9 cellular contexts compared by ENCODE assay signal in the genomic region with DNA sequence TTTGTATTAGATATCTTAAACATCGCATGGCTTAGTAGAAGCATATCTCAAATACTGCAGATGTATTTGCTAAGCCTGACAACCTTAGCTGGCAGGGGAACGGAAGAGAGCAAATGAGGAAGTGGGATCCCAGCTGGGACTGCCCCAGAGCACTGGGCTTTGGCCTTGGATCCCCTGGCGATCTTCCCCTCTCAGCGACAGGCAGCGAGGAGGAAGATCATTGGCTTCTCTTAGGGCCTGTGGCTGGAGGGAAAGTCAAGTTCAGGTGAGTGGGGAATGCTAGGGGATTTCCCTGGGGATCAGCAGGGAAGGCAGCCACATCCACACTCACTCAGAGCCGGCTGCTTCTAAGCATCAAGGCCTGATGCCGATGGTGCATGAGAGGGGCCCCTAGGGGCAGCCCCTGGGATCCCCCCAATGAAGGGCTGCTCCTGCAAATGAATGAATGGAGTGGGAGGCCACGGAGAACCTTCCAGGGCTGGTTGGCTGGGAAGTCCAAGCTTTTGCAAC. TPM values are rescaled to one million over a fixed set of nuclear protein-coding genes. Genes with fewer than 3 reads are reported as not detected.
DNase-seq lines count a peak whose midpoint lies in the region; ATAC-seq and TF ChIP-seq lines count a peak whose summit lies in the region.
"Had no signal": no experiment of that assay in that cellular context is flagged by ENCODE, and none has a peak within 500 bp of the region (broad histone marks: within the 10 kb centered on the region; RNA-seq: fewer than 3 reads in every experiment).

No MANE protein-coding gene starts in this region.

- H3K27me3 ChIP-seq in MM.1S (replicated peaks; ENCODE audit: insufficient read depth, low read length) (no peaks in the 10 kb centered on the region), hepatocyte (no peaks in the 10 kb centered on the region)
- H3K27me3 ChIP-seq in effector memory CD4-positive, alpha-beta T cell (replicated peaks; ENCODE audit: control insufficient read depth, insufficient read depth, low read length, poor library complexity, severe bottlenecking), result peaks cover 3% of the 10 kb centered on the region

- no peaks in the 10 kb centered on the region for H3K9me3 ChIP-seq in MM.1S (replicated peaks; ENCODE audit: insufficient read depth, low read length)
- H3K9me3 ChIP-seq in hepatocyte (ENCODE audit: low read depth), result no peaks in the 10 kb centered on the region
- H3K9me3 ChIP-seq in effector memory CD4-positive, alpha-beta T cell (ENCODE audit: control insufficient read depth, low read length), result no peaks in the 10 kb centered on the region

- TF ChIP-seq CTCF in MM.1S (IDR thresholded peaks at IDR 0.05; ENCODE audit: low read length) (no peak), hepatocyte (IDR thresholded peaks at IDR 0.05; ENCODE audit: poor library complexity) (no peak)

- no peaks in the 10 kb centered on the region for H4K20me1 ChIP-seq in MM.1S (ENCODE audit: insufficient read depth, low read length)
- no peaks in the 10 kb centered on the region for H4K20me1 ChIP-seq in hepatocyte (ENCODE audit: insufficient read depth, poor library complexity, severe bottlenecking)

- no peak overlapping the region for H3K4me3 Mint-ChIP-seq in activated CD8-positive, alpha-beta memory T cell treated with anti-CD3 and anti-CD28 coated beads, Interleukin-2, amount 10 ng/mL, durations not matched to agents 7 days and 5 days
- no peak overlapping the region for H3K4me3 Mint-ChIP-seq in activated CD4-positive, alpha-beta memory T cell treated with anti-CD3 and anti-CD28 coated beads, Interleukin-2, amount 10 ng/mL, durations not matched to agents 7 days and 5 days
- H3K4me3 Mint-ChIP-seq: activated naive CD4-positive, alpha-beta T cell treated with anti-CD3 and anti-CD28 coated beads, Interleukin-2, amount 50 U/mL, for 24 hours had no signal

- no peak overlapping the region for H3K4me3 ChIP-seq in MM.1S (ENCODE audit: low read length)
- H3K4me3 ChIP-seq in hepatocyte, result no peak overlapping the region
- H3K4me3 ChIP-seq in effector memory CD4-positive, alpha-beta T cell (ENCODE audit: insufficient read depth, low read depth, low read length, poor library complexity, severe bottlenecking), result no peak overlapping the region

- DNase-seq in MM.1S (peak; percentile 21), hepatocyte (ENCODE audit: low spot score) (peak; percentile 33), ureter (ENCODE audit: low spot score) (no peak)
- no peak for DNase-seq in activated CD8-positive, alpha-beta memory T cell treated with anti-CD3 and anti-CD28 coated beads, Interleukin-2, amount 10 ng/mL, durations not matched to agents 7 days and 5 days
- DNase-seq in effector memory CD4-positive, alpha-beta T cell, result no peak
- DNase-seq in activated CD4-positive, alpha-beta memory T cell treated with anti-CD3 and anti-CD28 coated beads, Interleukin-2, amount 10 ng/mL, durations not matched to agents 7 days and 5 days, result no peak

- POLR2A ChIA-PET in activated CD4-positive, alpha-beta memory T cell treated with anti-CD3 and anti-CD28 coated beads, Interleukin-2, amount 10 ng/mL, durations not matched to agents 7 days and 5 days (lab: Charles Lee), result no interaction called here

- H2AFZ ChIP-seq in MM.1S (ENCODE audit: low read length), result 0 out of 2 replicates have a peak overlapping the region, but pooled peaks have one; percentile 0
- no peak overlapping the region for H2AFZ ChIP-seq in hepatocyte

- H3K9me2 ChIP-seq in MM.1S (replicated peaks; ENCODE audit: insufficient read depth, low read length) (no peaks in the 10 kb centered on the region), hepatocyte (replicated peaks; ENCODE audit: insufficient read depth) (no peaks in the 10 kb centered on the region)

- no peaks in the 10 kb centered on the region for H3K79me2 ChIP-seq in MM.1S (ENCODE audit: low read length)
- H3K79me2 ChIP-seq in hepatocyte, result no peaks in the 10 kb centered on the region

- WGBS in hepatocyte (ENCODE audit: low lambda C conversion rate, missing lambda C conversion rate), result 61% methylated on average over 8 of the region's 8 CpGs

- H3K27ac ChIP-seq in MM.1S (ENCODE audit: low read length), result no peak overlapping the region
- H3K27ac ChIP-seq in hepatocyte, result no peak overlapping the region
- no peak overlapping the region for H3K27ac ChIP-seq in effector memory CD4-positive, alpha-beta T cell (ENCODE audit: insufficient read depth, low read length, poor library complexity, severe bottlenecking)

- H3K36me3 ChIP-seq in MM.1S (replicated peaks; ENCODE audit: insufficient read depth, low read length) (no peaks in the 10 kb centered on the region), hepatocyte (replicated peaks; ENCODE audit: insufficient read depth, low read depth) (no peaks in the 10 kb centered on the region)
- H3K36me3 ChIP-seq in effector memory CD4-positive, alpha-beta T cell (ENCODE audit: control insufficient read depth, insufficient read depth, low read length), result no peaks in the 10 kb centered on the region

- no peak overlapping the region for H3K9ac ChIP-seq in MM.1S (ENCODE audit: low read length)

- ATAC-seq in GM18499 (IDR thresholded peaks at IDR 0.05; ENCODE audit: insufficient read depth, unreplicated experiment) (peak; percentile 67), GM21825 (IDR thresholded peaks at IDR 0.05; ENCODE audit: unreplicated experiment) (peak; percentile 89)
- no peak for ATAC-seq in activated CD8-positive, alpha-beta memory T cell treated with anti-CD3 and anti-CD28 coated beads, Interleukin-2, amount 10 ng/mL, durations not matched to agents 7 days and 5 days

- H3K4me1 ChIP-seq in MM.1S (ENCODE audit: low read length) (peaks cover 9% of the 10 kb centered on the region), hepatocyte (ENCODE audit: insufficient read depth) (no peaks in the 10 kb centered on the region)
- peaks cover 5% of the 10 kb centered on the region for H3K4me1 ChIP-seq in effector memory CD4-positive, alpha-beta T cell (ENCODE audit: control insufficient read depth, insufficient read depth, low read length, poor library complexity, severe bottlenecking)

- no peaks in the 10 kb centered on the region for H3K9me3 Mint-ChIP-seq in activated CD8-positive, alpha-beta memory T cell treated with anti-CD3 and anti-CD28 coated beads, Interleukin-2, amount 10 ng/mL, durations not matched to agents 7 days and 5 days (ENCODE audit: low read depth)
- H3K9me3 Mint-ChIP-seq in activated CD4-positive, alpha-beta memory T cell treated with anti-CD3 and anti-CD28 coated beads, Interleukin-2, amount 10 ng/mL, durations not matched to agents 7 days and 5 days, result no peaks in the 10 kb centered on the region
- H3K9me3 Mint-ChIP-seq: activated naive CD4-positive, alpha-beta T cell treated with anti-CD3 and anti-CD28 coated beads, Interleukin-2, amount 50 U/mL, for 24 hours had no signal

- peaks cover 8% of the 10 kb centered on the region for H3K27me3 Mint-ChIP-seq in activated CD8-positive, alpha-beta memory T cell treated with anti-CD3 and anti-CD28 coated beads, Interleukin-2, amount 10 ng/mL, durations not matched to agents 7 days and 5 days
- no peaks in the 10 kb centered on the region for H3K27me3 Mint-ChIP-seq in activated CD4-positive, alpha-beta memory T cell treated with anti-CD3 and anti-CD28 coated beads, Interleukin-2, amount 10 ng/mL, durations not matched to agents 7 days and 5 days
- H3K27me3 Mint-ChIP-seq: activated naive CD4-positive, alpha-beta T cell treated with anti-CD3 and anti-CD28 coated beads, Interleukin-2, amount 50 U/mL, for 24 hours had no signal

- H3K36me3 Mint-ChIP-seq in activated CD8-positive, alpha-beta memory T cell treated with anti-CD3 and anti-CD28 coated beads, Interleukin-2, amount 10 ng/mL, durations not matched to agents 7 days and 5 days, result no peaks in the 10 kb centered on the region
- no peaks in the 10 kb centered on the region for H3K36me3 Mint-ChIP-seq in activated CD4-positive, alpha-beta memory T cell treated with anti-CD3 and anti-CD28 coated beads, Interleukin-2, amount 10 ng/mL, durations not matched to agents 7 days and 5 days (ENCODE audit: low read depth)
- H3K36me3 Mint-ChIP-seq: activated naive CD4-positive, alpha-beta T cell treated with anti-CD3 and anti-CD28 coated beads, Interleukin-2, amount 50 U/mL, for 24 hours had no signal

- H3K4me2 ChIP-seq in MM.1S (ENCODE audit: low read depth, low read length) (peak overlapping the region; percentile 43; the same call in 1 of the 2 replicates), hepatocyte (no peak overlapping the region)

- CTCF ChIA-PET in activated CD8-positive, alpha-beta memory T cell treated with anti-CD3 and anti-CD28 coated beads, Interleukin-2, amount 10 ng/mL, durations not matched to agents 7 days and 5 days (lab: Charles Lee), result interaction anchor here (1.4 to 3.4 kb wide), 2 partner anchors 22 to 194 kb away, joined by 5 to 12 read pairs; no protein-coding TSS in a partner anchor
- CTCF ChIA-PET in activated CD4-positive, alpha-beta memory T cell treated with anti-CD3 and anti-CD28 coated beads, Interleukin-2, amount 10 ng/mL, durations not matched to agents 7 days and 5 days (lab: Charles Lee), result interaction anchor here (1.2 to 7.5 kb wide), 2 partner anchors 195 to 228 kb away, joined by 4 to 125 read pairs; no protein-coding TSS in a partner anchor

- H3F3A ChIP-seq in MM.1S (ENCODE audit: insufficient read depth, low read length), result no peaks in the 10 kb centered on the region

- peaks cover 23% of the 10 kb centered on the region for H3K4me1 Mint-ChIP-seq in activated CD8-positive, alpha-beta memory T cell treated with anti-CD3 and anti-CD28 coated beads, Interleukin-2, amount 10 ng/mL, durations not matched to agents 7 days and 5 days
- peaks cover 14% of the 10 kb centered on the region for H3K4me1 Mint-ChIP-seq in activated CD4-positive, alpha-beta memory T cell treated with anti-CD3 and anti-CD28 coated beads, Interleukin-2, amount 10 ng/mL, durations not matched to agents 7 days and 5 days

- H3K27ac Mint-ChIP-seq in activated CD8-positive, alpha-beta memory T cell treated with anti-CD3 and anti-CD28 coated beads, Interleukin-2, amount 10 ng/mL, durations not matched to agents 7 days and 5 days, result no peak overlapping the region
- H3K27ac Mint-ChIP-seq in activated CD4-positive, alpha-beta memory T cell treated with anti-CD3 and anti-CD28 coated beads, Interleukin-2, amount 10 ng/mL, durations not matched to agents 7 days and 5 days, result no peak overlapping the region
- H3K27ac Mint-ChIP-seq: activated naive CD4-positive, alpha-beta T cell treated with anti-CD3 and anti-CD28 coated beads, Interleukin-2, amount 50 U/mL, for 24 hours had no signal

RNA-seq across cellular contexts. Expression of a gene that starts 42.0 kb away (rescaled TPM):
- not detected in 2 replicates for total RNA-seq in hepatocyte
- not detected in 2 replicates for polyA plus RNA-seq in hepatocyte
- not detected for total RNA-seq in activated CD8-positive, alpha-beta memory T cell treated with anti-CD3 and anti-CD28 coated beads, Interleukin-2, amount 10 ng/mL, durations not matched to agents 7 days and 5 days
- total RNA-seq in ureter, result not detected
- not detected for total RNA-seq in activated CD4-positive, alpha-beta memory T cell treated with anti-CD3 and anti-CD28 coated beads, Interleukin-2, amount 10 ng/mL, durations not matched to agents 7 days and 5 days

Comparison
In these comparisons a context has a peak if more than half of its experiments do, and no peak if none do; other contexts are left out.
1. DNase-seq: peak in MM.1S (single experiment) and hepatocyte (single experiment); none in activated CD8-positive, alpha-beta memory T cell treated with anti-CD3 and anti-CD28 coated beads, Interleukin-2, amount 10 ng/mL, durations not matched to agents 7 days and 5 days (single experiment), effector memory CD4-positive, alpha-beta T cell (0 of 3), ureter (single experiment) and activated CD4-positive, alpha-beta memory T cell treated with anti-CD3 and anti-CD28 coated beads, Interleukin-2, amount 10 ng/mL, durations not matched to agents 7 days and 5 days (single experiment).